Comparison of ENCODE assay signal across 1 cellular context in the genomic region with DNA sequence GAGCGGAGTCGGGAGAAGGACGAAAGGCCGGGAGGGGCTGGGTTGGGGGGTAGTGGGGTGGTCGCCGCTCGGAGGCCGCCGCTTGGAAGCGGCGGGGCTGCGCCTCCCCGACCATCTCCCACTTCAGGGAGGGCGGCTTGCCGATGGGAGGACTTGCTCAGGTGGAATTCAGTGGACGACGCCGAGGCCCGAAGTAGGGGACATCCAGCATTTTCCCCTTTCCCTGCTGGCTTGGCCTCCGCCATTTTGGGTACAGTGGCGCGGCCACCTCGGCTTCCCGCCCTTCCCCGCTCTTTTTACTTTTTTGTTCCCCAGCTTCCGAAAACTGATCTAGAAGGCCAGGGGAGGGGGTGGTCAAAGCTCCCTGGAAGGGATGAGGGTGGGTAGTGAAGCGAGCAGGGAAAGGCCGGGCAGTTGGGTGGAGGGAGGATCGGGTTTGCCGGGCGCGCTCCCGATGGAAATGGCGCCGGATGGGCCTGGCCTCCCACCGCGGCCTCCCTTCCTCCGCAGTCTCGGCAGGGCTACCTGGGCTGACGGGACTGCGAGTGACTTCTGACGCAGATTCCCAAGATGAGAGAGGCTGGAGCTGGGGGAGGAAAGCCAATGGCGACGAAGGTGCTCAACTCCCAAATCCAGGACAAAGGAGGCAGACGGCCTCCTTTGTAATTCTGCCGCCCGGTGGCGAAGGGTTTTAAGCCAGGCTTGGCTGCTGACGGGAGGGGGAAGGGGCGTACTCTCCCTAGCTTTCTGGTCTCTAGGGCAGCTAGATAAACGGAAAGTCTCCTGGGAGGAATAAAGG.
TF ChIP-seq lines count a peak whose summit lies in the region.

A gene (minus strand): TSS at position 670 of the 799 bp plus-strand sequence. CDS start 26,084 bp downstream, outside the sequence.

TF ChIP-seq in Ishikawa, 13 proteins besides CTCF, POLR2A, EP300 and RAD21 (continued from another document):
- TF ChIP-seq, protein P1, sequence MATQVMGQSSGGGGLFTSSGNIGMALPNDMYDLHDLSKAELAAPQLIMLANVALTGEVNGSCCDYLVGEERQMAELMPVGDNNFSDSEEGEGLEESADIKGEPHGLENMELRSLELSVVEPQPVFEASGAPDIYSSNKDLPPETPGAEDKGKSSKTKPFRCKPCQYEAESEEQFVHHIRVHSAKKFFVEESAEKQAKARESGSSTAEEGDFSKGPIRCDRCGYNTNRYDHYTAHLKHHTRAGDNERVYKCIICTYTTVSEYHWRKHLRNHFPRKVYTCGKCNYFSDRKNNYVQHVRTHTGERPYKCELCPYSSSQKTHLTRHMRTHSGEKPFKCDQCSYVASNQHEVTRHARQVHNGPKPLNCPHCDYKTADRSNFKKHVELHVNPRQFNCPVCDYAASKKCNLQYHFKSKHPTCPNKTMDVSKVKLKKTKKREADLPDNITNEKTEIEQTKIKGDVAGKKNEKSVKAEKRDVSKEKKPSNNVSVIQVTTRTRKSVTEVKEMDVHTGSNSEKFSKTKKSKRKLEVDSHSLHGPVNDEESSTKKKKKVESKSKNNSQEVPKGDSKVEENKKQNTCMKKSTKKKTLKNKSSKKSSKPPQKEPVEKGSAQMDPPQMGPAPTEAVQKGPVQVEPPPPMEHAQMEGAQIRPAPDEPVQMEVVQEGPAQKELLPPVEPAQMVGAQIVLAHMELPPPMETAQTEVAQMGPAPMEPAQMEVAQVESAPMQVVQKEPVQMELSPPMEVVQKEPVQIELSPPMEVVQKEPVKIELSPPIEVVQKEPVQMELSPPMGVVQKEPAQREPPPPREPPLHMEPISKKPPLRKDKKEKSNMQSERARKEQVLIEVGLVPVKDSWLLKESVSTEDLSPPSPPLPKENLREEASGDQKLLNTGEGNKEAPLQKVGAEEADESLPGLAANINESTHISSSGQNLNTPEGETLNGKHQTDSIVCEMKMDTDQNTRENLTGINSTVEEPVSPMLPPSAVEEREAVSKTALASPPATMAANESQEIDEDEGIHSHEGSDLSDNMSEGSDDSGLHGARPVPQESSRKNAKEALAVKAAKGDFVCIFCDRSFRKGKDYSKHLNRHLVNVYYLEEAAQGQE (IDR thresholded peaks at IDR 0.05; ENCODE audit: low read depth): no peak
- TF ChIP-seq ZBTB7A (IDR thresholded peaks at IDR 0.05; ENCODE audit: low read depth): peak; percentile 42; the same call in 1 of the 2 replicates
- TF ChIP-seq EGR1 (IDR thresholded peaks at IDR 0.05): peak; percentile 26; the same call in 1 of the 2 replicates
- TF ChIP-seq TEAD4 (IDR thresholded peaks at IDR 0.05): no peak
- TF ChIP-seq NFIC (IDR thresholded peaks at IDR 0.05): no peak
TF ChIP-seq in Ishikawa: peak in this region for 5.
